In genomic region chr1:234199476-234200127, GRCh38 we compare ENCODE assay signal across 28 cellular contexts.
"Had no signal": no experiment of that assay in that cellular context is flagged by ENCODE, and none has a peak within 500 bp of the region (broad histone marks: within the 10 kb centered on the region; RNA-seq: fewer than 3 reads in every experiment).

No MANE protein-coding gene starts in this region.

- H3K9me3 ChIP-seq: Peyer's patch had no signal

- H3K27me3 ChIP-seq: ascending aorta, Peyer's patch had no signal

- H3K4me3 Mint-ChIP-seq: activated CD4-positive, alpha-beta T cell treated with anti-CD3 and anti-CD28 coated beads, Interleukin-2, amount 10 ng/mL, durations not matched to agents 24 days and 14 days; activated CD8-positive, alpha-beta memory T cell treated with anti-CD3 and anti-CD28 coated beads, Interleukin-2, amount 10 ng/mL, durations not matched to agents 7 days and 5 days; activated naive CD4-positive, alpha-beta T cell treated with anti-CD3 and anti-CD28 coated beads, Interleukin-2, amount 50 U/mL, for 24 hours; activated T-cell treated with anti-CD3 and anti-CD28 coated beads, Interleukin-2, amount 50 U/mL, for 24 hours; activated T-helper 1 cell treated with anti-CD3 and anti-CD28 coated beads, Interleukin-12 subunit alpha, Interleukin-12 subunit beta, Interleukin-2, Interleukin-4 antibody, amounts not matched to agents 30 ng/mL and 10 ng/mL and 1 ng/mL, durations not matched to agents 14 hours and 24 hours and 36 hours; brain; T-helper 1 cell treated with Interleukin-12 subunit alpha and Interleukin-12 subunit beta and Interleukin-4 antibody, amounts not matched to agents 30 μg/mL and 1 μg/mL, for 36 hours; WTC11 had no signal

- H3K27me3 Mint-ChIP-seq: brain had no signal

- H3K36me3 Mint-ChIP-seq: activated CD8-positive, alpha-beta memory T cell treated with anti-CD3 and anti-CD28 coated beads, Interleukin-2, amount 10 ng/mL, durations not matched to agents 7 days and 5 days; activated naive CD4-positive, alpha-beta T cell treated with anti-CD3 and anti-CD28 coated beads, Interleukin-2, amount 50 U/mL, for 24 hours; brain; WTC11 had no signal

- H3K9me3 Mint-ChIP-seq: activated CD4-positive, alpha-beta T cell treated with anti-CD3 and anti-CD28 coated beads, Interleukin-2, amount 10 ng/mL, durations not matched to agents 24 days and 14 days; activated naive CD4-positive, alpha-beta T cell treated with anti-CD3 and anti-CD28 coated beads, Interleukin-2, amount 50 U/mL, for 24 hours; activated T-cell treated with anti-CD3 and anti-CD28 coated beads, Interleukin-2, amount 50 U/mL, for 24 hours; activated T-helper 1 cell treated with anti-CD3 and anti-CD28 coated beads, Interleukin-12 subunit alpha, Interleukin-12 subunit beta, Interleukin-2, Interleukin-4 antibody, amounts not matched to agents 30 ng/mL and 10 ng/mL and 1 ng/mL, durations not matched to agents 14 hours and 24 hours and 36 hours; T-helper 1 cell treated with Interleukin-12 subunit alpha and Interleukin-12 subunit beta and Interleukin-4 antibody, amounts not matched to agents 30 μg/mL and 1 μg/mL, for 36 hours had no signal

- H3K27ac ChIP-seq: ascending aorta, Peyer's patch, RWPE1 had no signal

- H3K36me3 ChIP-seq: ascending aorta, Peyer's patch had no signal

- H3K4me1 ChIP-seq: ascending aorta, Peyer's patch had no signal

- DNase-seq: activated CD4-positive, alpha-beta T cell treated with anti-CD3 and anti-CD28 coated beads, Interleukin-2, amount 10 ng/mL, durations not matched to agents 24 days and 14 days; activated CD4-positive, alpha-beta T cell treated with anti-CD3 and anti-CD28 coated beads, Interleukin-2, amount 50 U/mL, for 48 hours; activated CD4-positive, CD25-positive, alpha-beta regulatory T cell treated with anti-CD3 and anti-CD28 coated beads, Interleukin-2, amount 50 U/mL, for 72 hours; activated CD8-positive, alpha-beta memory T cell treated with anti-CD3 and anti-CD28 coated beads, Interleukin-2, amount 10 ng/mL, durations not matched to agents 7 days and 5 days; activated effector memory CD4-positive, alpha-beta T cell treated with Interleukin-2 at 50 U/mL for 16 hours; activated naive CD4-positive, alpha-beta T cell; activated T-cell treated with anti-CD3 and anti-CD28 coated beads, Interleukin-2, amount 50 U/mL, for 24 hours; amniotic stem cell; Kasumi-1; KBM-7; NCI-H1048; NCI-H1930; NCI-H2107; NCI-H2171 treated with DMSO at 0.1 percent for 48 hours; NCI-H345; NCI-H510A; NCI-H69; NK-92 treated with Interleukin-12 subunit alpha and Interleukin-12 subunit beta, amount 100 ng/mL, for 24 hours; OCI-M1; Peyer's patch; SHP77 had no signal

- H3K4me3 ChIP-seq: ascending aorta, Peyer's patch had no signal

- H3K4me1 Mint-ChIP-seq: activated CD4-positive, alpha-beta T cell treated with anti-CD3 and anti-CD28 coated beads, Interleukin-2, amount 10 ng/mL, durations not matched to agents 24 days and 14 days; activated CD8-positive, alpha-beta memory T cell treated with anti-CD3 and anti-CD28 coated beads, Interleukin-2, amount 10 ng/mL, durations not matched to agents 7 days and 5 days; activated naive CD4-positive, alpha-beta T cell treated with anti-CD3 and anti-CD28 coated beads, Interleukin-2, amount 50 U/mL, for 24 hours; brain; WTC11 had no signal

- H3K27ac Mint-ChIP-seq: activated CD4-positive, alpha-beta T cell treated with anti-CD3 and anti-CD28 coated beads, Interleukin-2, amount 10 ng/mL, durations not matched to agents 24 days and 14 days; activated CD8-positive, alpha-beta memory T cell treated with anti-CD3 and anti-CD28 coated beads, Interleukin-2, amount 10 ng/mL, durations not matched to agents 7 days and 5 days; activated naive CD4-positive, alpha-beta T cell treated with anti-CD3 and anti-CD28 coated beads, Interleukin-2, amount 50 U/mL, for 24 hours; activated T-cell treated with anti-CD3 and anti-CD28 coated beads, Interleukin-2, amount 50 U/mL, for 24 hours; activated T-helper 1 cell treated with anti-CD3 and anti-CD28 coated beads, Interleukin-12 subunit alpha, Interleukin-12 subunit beta, Interleukin-2, Interleukin-4 antibody, amounts not matched to agents 30 ng/mL and 10 ng/mL and 1 ng/mL, durations not matched to agents 14 hours and 24 hours and 36 hours; brain; T-helper 1 cell treated with Interleukin-12 subunit alpha and Interleukin-12 subunit beta and Interleukin-4 antibody, amounts not matched to agents 30 μg/mL and 1 μg/mL, for 36 hours; WTC11 had no signal
